17 cellular contexts compared by ENCODE assay signal in genomic region chr1:26329380-26329779, GRCh38. TPM values are rescaled to one million over a fixed set of nuclear protein-coding genes. Genes with fewer than 3 reads are reported as not detected.
DNase-seq lines count a peak whose midpoint lies in the region; ATAC-seq, FAIRE-seq and TF ChIP-seq lines count a peak whose summit lies in the region.
"Not testable (repeated sequence)": the region's sequence is repeated elsewhere in the genome, so short reads cannot be mapped to it uniquely, and the experiment has no call there.
"Had no signal": no experiment of that assay in that cellular context is flagged by ENCODE, and none has a peak within 500 bp of the region (broad histone marks: within the 10 kb centered on the region; RNA-seq: fewer than 3 reads in every experiment).

No MANE protein-coding gene starts in this region.

- H3K9me1 ChIP-seq in K562 (ENCODE audit: control insufficient read depth, insufficient read depth, low read length): not testable (repeated sequence)

- TF ChIP-seq CTCF in HEK293 (tag by site-specific recombination; IDR thresholded peaks at IDR 0.05); RWPE1 (conservative IDR thresholded peaks at IDR 0.05; ENCODE audit: low read depth); WERI-Rb-1 (IDR thresholded peaks at IDR 0.05; ENCODE audit: low read depth, low read length); WTC11 (IDR thresholded peaks at IDR 0.05); K562 (IDR thresholded peaks at IDR 0.05 in 2 of 3, conservative IDR thresholded peaks at IDR 0.05 in 1 of 3; ENCODE audit: insufficient read depth in 2 of 3, low read depth in 1 of 3, low read length in 3 of 3): not testable (repeated sequence)

- H3K79me2 ChIP-seq in K562 (ENCODE audit: control insufficient read depth, insufficient read depth, low read length): not testable (repeated sequence)

- H3K4me2 ChIP-seq in K562 (ENCODE audit: insufficient read depth, low read length): not testable (repeated sequence)

- H3K4me3 ChIP-seq in HEK293 (ENCODE audit: low read depth, low read length); WERI-Rb-1 (ENCODE audit: low read depth, low read length); K562: not testable (repeated sequence)

- POLR2A ChIA-PET in HEK293 (lab: Yijun Ruan, JAX); WTC11 (lab: Charles Lee): not testable (repeated sequence)
- POLR2A ChIA-PET in RWPE1 (lab: Yijun Ruan, JAX; ENCODE audit: low non-redundant PET): interaction anchor here (0.7 kb wide), 1 partner anchor 24 kb away, joined by 5 read pairs; no protein-coding TSS in a partner anchor
- POLR2A ChIA-PET in K562 (lab: Yijun Ruan, JAX): interaction anchor here (0.6 to 4.1 kb wide), 5 partner anchors 8 to 145 kb away, joined by 3 to 19 read pairs (median 7); no protein-coding TSS in a partner anchor

- CTCF ChIA-PET in HEK293 (lab: Yijun Ruan, JAX) (interaction anchor here (1.0 to 1.5 kb wide), 4 partner anchors 8 to 88 kb away, joined by 3 to 7 read pairs (median 4); no protein-coding TSS in a partner anchor), RWPE1 (lab: Yijun Ruan, JAX) (interaction anchor here (0.6 to 1.1 kb wide), 3 partner anchors 8 to 293 kb away, joined by 3 to 4 read pairs (median 3); no protein-coding TSS in a partner anchor), WTC11 (lab: Charles Lee) (interaction anchor here (0.7 to 2.3 kb wide), 2 partner anchors 44 to 46 kb away, joined by 3 to 11 read pairs; no protein-coding TSS in a partner anchor), K562 (lab: Yijun Ruan, JAX; ENCODE audit: low intra/inter-chr PET ratio) (interaction anchor here (0.6 kb wide), 1 partner anchor 54 kb away, joined by 3 read pairs; no protein-coding TSS in a partner anchor)

- intact Hi-C loops in K562 (cut with micrococcal nuclease): loop anchor here (2.0 kb wide), 1 partner anchor 33 kb away; no protein-coding TSS in a partner anchor

- H3K27ac Mint-ChIP-seq in WTC11: not testable (repeated sequence)

- H3K36me3 ChIP-seq in HEK293 (ENCODE audit: control insufficient read depth in 2 of 2, insufficient read depth in 1 of 2, low read length in 2 of 2) (peaks cover 0 to 10% of the 10 kb centered on the region in 2 experiments; a peak in 1 of 3 replicates), WERI-Rb-1 (peaks cover 14% of the 10 kb centered on the region)
- H3K36me3 ChIP-seq in K562 (ENCODE audit: control insufficient read depth, insufficient read depth, low read length): not testable (repeated sequence)

- not testable (repeated sequence) for H3K4me1 ChIP-seq in HEK293 (ENCODE audit: control insufficient read depth, insufficient read depth, low read length)
- peaks cover 2 to 13% of the 10 kb centered on the region in 2 experiments; a peak in 3 of 5 replicates for H3K4me1 ChIP-seq in K562 (replicated peaks in 1 of 2; ENCODE audit: control insufficient read depth in 2 of 2, insufficient read depth in 2 of 2, low read length in 2 of 2)

- TF ChIP-seq POLR2A in K562 (conservative IDR thresholded peaks at IDR 0.05): not testable (repeated sequence)

- in situ Hi-C loops in K562 (cut with MboI): not testable (repeated sequence)

- FAIRE-seq in K562 (lab: Jason Lieb, UNC): not testable (repeated sequence)

- not testable (repeated sequence) for H2AFZ ChIP-seq in K562 (ENCODE audit: low read depth, low read length)

- WGBS in K562 (ENCODE audit: insufficient coverage, low coverage, missing lambda C conversion rate): 92% methylated on average over 4 of the region's 4 CpGs

- not testable (repeated sequence) for H3K27ac ChIP-seq in HEK293 (ENCODE audit: extremely low read depth, low read depth, low read length); K562 (ENCODE audit: extremely low read depth, low read depth, low read length)
- H3K27ac ChIP-seq in RWPE1 (peak overlapping the region; percentile 61), WERI-Rb-1 (peak overlapping the region; percentile 18; the same call in 1 of the 2 replicates), epithelial cell of prostate (peak overlapping the region; percentile 51)

- not testable (repeated sequence) for ATAC-seq in WTC11, K562

- H3K9me3 ChIP-seq in HEK293 (ENCODE audit: control insufficient read depth, insufficient read depth, low read depth, low read length); WERI-Rb-1 (ENCODE audit: severe bottlenecking); K562 (replicated peaks; ENCODE audit: control insufficient read depth, insufficient read depth, low read depth, low read length): not testable (repeated sequence)

- H3K36me3 Mint-ChIP-seq in WTC11: peaks cover 27% of the 10 kb centered on the region

- not testable (repeated sequence) for H3K9ac ChIP-seq in K562 (ENCODE audit: insufficient read depth in 1 of 2, low read depth in 2 of 2, low read length in 2 of 2)

- TF ChIP-seq RAD21 in K562 (CRISPR knock-in tag; conservative IDR thresholded peaks at IDR 0.05 in 1 of 2, IDR thresholded peaks at IDR 0.05 in 1 of 2): not testable (repeated sequence)

- H3K27me3 ChIP-seq in WERI-Rb-1 (ENCODE audit: insufficient read depth, low read depth, severe bottlenecking); K562 (ENCODE audit: control insufficient read depth in 2 of 2, insufficient read depth in 2 of 2, low read length in 2 of 2): not testable (repeated sequence)

- not testable (repeated sequence) for H4K20me1 ChIP-seq in K562 (replicated peaks; ENCODE audit: control insufficient read depth, insufficient read depth, low read length)

- DNase-seq in RWPE1 (ENCODE audit: low spot score); WERI-Rb-1; WTC11 (ENCODE audit: low spot score); K562 (ENCODE audit: extremely low read depth in 1 of 4, low spot score in 3 of 4); epithelial cell of prostate (ENCODE audit: low read depth, low spot score): not testable (repeated sequence)

- H3K9me3 Mint-ChIP-seq in WTC11: not testable (repeated sequence)

- H3K27me3 Mint-ChIP-seq in WTC11 (ENCODE audit: low read depth): not testable (repeated sequence)

- not testable (repeated sequence) for H3K4me1 Mint-ChIP-seq in WTC11

- not testable (repeated sequence) for TF ChIP-seq EP300 in K562 (IDR thresholded peaks at IDR 0.05; ENCODE audit: low read length)

- BruUV-seq in K562 (replicated peaks; lab: Mats Ljungman, UMichigan): not testable (repeated sequence)

- H3K4me3 Mint-ChIP-seq in WTC11: not testable (repeated sequence)

RNA-seq across cellular contexts. Expression of gene CD52, which starts 11.6 kb away (rescaled TPM):
- total RNA-seq in WTC11 (2021): 2.8 to 3.7 TPM (median 3.4 TPM) in 3 replicates
- 26.7 and 65.5 TPM in 2 replicates for total RNA-seq in K562 (2011; cell fraction: chromatin; rRNA removed; ENCODE audit: low replicate concordance)
- 72.0 and 78.5 TPM in 2 replicates for total RNA-seq in K562 (2011; cell fraction: nucleolus; rRNA removed)
- total RNA-seq in K562 (2011; cell fraction: nucleoplasm; rRNA removed): 50.2 and 55.9 TPM in 2 replicates
- 34.9 and 43.3 TPM in 2 replicates for total RNA-seq in K562 (2014; rRNA removed)
- total RNA-seq in K562 (2014; rRNA removed; fragmentation: Illumina TruSeq; extraction: Trizol): 127 TPM in 2 replicates
- 182 and 185 TPM in 2 replicates for total RNA-seq in K562 (2015; rRNA removed; fragmentation: Illumina TruSeq; extraction: Trizol)
- 70.9 and 90.7 TPM in 2 replicates for total RNA-seq in K562 (2021)
- 312 and 418 TPM in 2 replicates for polyA plus RNA-seq in K562 (2011; rRNA removed)
- 457 and 520 TPM in 2 replicates for polyA plus RNA-seq in K562 (2011; cell fraction: cytosol; rRNA removed)
- 77.7 and 147 TPM in 2 replicates for polyA plus RNA-seq in K562 (2011; cell fraction: nucleus; rRNA removed)
- 170 and 195 TPM in 2 replicates for polyA plus RNA-seq in K562 (2012)
- 147 and 173 TPM in 2 replicates for polyA plus RNA-seq in K562 (2014; fragmentation: Illumina TruSeq; extraction: Trizol)
- 100 to 1,000 TPM; 355 to 488 TPM for polyA plus RNA-seq in K562 (2014; fragmentation: Nextera tagmentation; extraction: Ambion mirVana)
- polyA plus RNA-seq in K562 (2014; rRNA removed): 152 and 198 TPM in 2 replicates
- polyA minus RNA-seq in K562 (2011; rRNA and poly(A)+ RNA removed): 56.1 and 74.7 TPM in 2 replicates
- 28.1 and 33.6 TPM in 2 replicates for polyA minus RNA-seq in K562 (2011; cell fraction: cytosol; rRNA and poly(A)+ RNA removed)
- 6.9 and 14.1 TPM in 2 replicates for polyA minus RNA-seq in K562 (2011; cell fraction: nucleus; rRNA and poly(A)+ RNA removed)
- total RNA-seq: A172, A673, Caco-2, Calu3, Daoy had no signal
- polyA plus RNA-seq: A549, AG04450, BJ had no signal

RNA-seq across cellular contexts. Expression of gene UBXN11, which starts 22.9 kb away (rescaled TPM):
- total RNA-seq in WTC11 (2021) (12.4 to 14.1 TPM (median 14.1 TPM) in 3 replicates), K562 (2014; rRNA removed) (11.3 and 11.5 TPM in 2 replicates), K562 (2014; rRNA removed; fragmentation: Illumina TruSeq; extraction: Trizol) (2.6 and 4.0 TPM in 2 replicates), K562 (2015; rRNA removed; fragmentation: Illumina TruSeq; extraction: Trizol) (8.1 and 8.2 TPM in 2 replicates), K562 (2021) (20.2 and 24.9 TPM in 2 replicates)
- 26.5 and 67.3 TPM in 2 replicates for total RNA-seq in K562 (2011; cell fraction: chromatin; rRNA removed; ENCODE audit: low replicate concordance)
- total RNA-seq in K562 (2011; cell fraction: nucleolus; rRNA removed): 42.6 and 44.4 TPM in 2 replicates
- total RNA-seq in K562 (2011; cell fraction: nucleoplasm; rRNA removed): 37.0 and 39.5 TPM in 2 replicates
- polyA plus RNA-seq in K562 (2011; rRNA removed) (17.5 and 20.9 TPM in 2 replicates), K562 (2014; fragmentation: Illumina TruSeq; extraction: Trizol) (12.3 and 14.7 TPM in 2 replicates), K562 (2014; fragmentation: Nextera tagmentation; extraction: Ambion mirVana) (1 to 10 TPM in 1 of 2 experiments, under 1 TPM in 1; 0.48 to 2.1 TPM), K562 (2014; rRNA removed) (30.6 and 34.3 TPM in 2 replicates)
- polyA plus RNA-seq in K562 (2011; cell fraction: cytosol; rRNA removed): 20.1 and 26.4 TPM in 2 replicates
- 134 and 188 TPM in 2 replicates for polyA plus RNA-seq in K562 (2011; cell fraction: nucleus; rRNA removed)
- polyA plus RNA-seq in K562 (2012): 23.4 and 28.6 TPM in 2 replicates
- polyA minus RNA-seq in K562 (2011; rRNA and poly(A)+ RNA removed): 9.3 and 10.4 TPM in 2 replicates
- polyA minus RNA-seq in K562 (2011; cell fraction: cytosol; rRNA and poly(A)+ RNA removed): 7.9 and 8.8 TPM in 2 replicates
- 26.3 and 27.6 TPM in 2 replicates for polyA minus RNA-seq in K562 (2011; cell fraction: nucleus; rRNA and poly(A)+ RNA removed)

RNA-seq across cellular contexts. Expression of gene CRYBG2, which starts 24.6 kb away (rescaled TPM):
- total RNA-seq in WTC11 (2021): 14.4 to 21.1 TPM (median 17.8 TPM) in 3 replicates
- 7.8 and 10.7 TPM in 2 replicates for total RNA-seq in K562 (2011; cell fraction: chromatin; rRNA removed; ENCODE audit: low replicate concordance)
- 10.0 and 10.2 TPM in 2 replicates for total RNA-seq in K562 (2011; cell fraction: nucleolus; rRNA removed)
- total RNA-seq in K562 (2011; cell fraction: nucleoplasm; rRNA removed): 5.7 and 6.5 TPM in 2 replicates
- total RNA-seq in K562 (2014; rRNA removed): 7.5 and 12.6 TPM in 2 replicates
- 1.3 and 2.1 TPM in 2 replicates for total RNA-seq in K562 (2014; rRNA removed; fragmentation: Illumina TruSeq; extraction: Trizol)
- 1.9 and 2.5 TPM in 2 replicates for total RNA-seq in K562 (2015; rRNA removed; fragmentation: Illumina TruSeq; extraction: Trizol)
- 8.5 and 8.8 TPM in 2 replicates for total RNA-seq in K562 (2021)
- polyA plus RNA-seq in K562 (2011; rRNA removed): 3.3 and 3.8 TPM in 2 replicates
- polyA plus RNA-seq in K562 (2011; cell fraction: cytosol; rRNA removed): 4.8 and 8.5 TPM in 2 replicates
- 6.5 and 9.6 TPM in 2 replicates for polyA plus RNA-seq in K562 (2011; cell fraction: nucleus; rRNA removed)
- 4.3 and 24.3 TPM in 2 replicates for polyA plus RNA-seq in K562 (2012)
- polyA plus RNA-seq in K562 (2014; fragmentation: Illumina TruSeq; extraction: Trizol): 3.7 and 5.1 TPM in 2 replicates
- 1 to 10 TPM in 1 of 2 experiments, under 1 TPM in 1; 0.39 to 2.4 TPM for polyA plus RNA-seq in K562 (2014; fragmentation: Nextera tagmentation; extraction: Ambion mirVana)
- 3.1 and 8.1 TPM in 2 replicates for polyA plus RNA-seq in K562 (2014; rRNA removed)
- polyA minus RNA-seq in K562 (2011; rRNA and poly(A)+ RNA removed): 1.6 and 1.9 TPM in 2 replicates
- polyA minus RNA-seq in K562 (2011; cell fraction: cytosol; rRNA and poly(A)+ RNA removed): 5.9 and 7.5 TPM in 2 replicates
- 2.6 and 4.4 TPM in 2 replicates for polyA minus RNA-seq in K562 (2011; cell fraction: nucleus; rRNA and poly(A)+ RNA removed)
- total RNA-seq: A673 had no signal
- polyA plus RNA-seq: AG04450, CD14-positive monocyte had no signal

RNA-seq across cellular contexts. Expression of gene ZNF683, which starts 43.2 kb away (rescaled TPM):
- total RNA-seq in WTC11 (2021): not detected in 3 replicates
- total RNA-seq in K562 (2011; cell fraction: chromatin; rRNA removed; ENCODE audit: low replicate concordance): not detected in 2 replicates
- total RNA-seq in K562 (2011; cell fraction: nucleolus; rRNA removed): not detected in 2 replicates
- not detected in 2 replicates for total RNA-seq in K562 (2011; cell fraction: nucleoplasm; rRNA removed)
- not detected in 2 replicates for total RNA-seq in K562 (2014; rRNA removed)
- total RNA-seq in K562 (2014; rRNA removed; fragmentation: Illumina TruSeq; extraction: Trizol): not detected in 2 replicates
- total RNA-seq in K562 (2015; rRNA removed; fragmentation: Illumina TruSeq; extraction: Trizol): not detected in 2 replicates
- not detected in 2 replicates for total RNA-seq in K562 (2021)
- not detected in 2 replicates for polyA plus RNA-seq in K562 (2011; rRNA removed)
- polyA plus RNA-seq in K562 (2011; cell fraction: cytosol; rRNA removed): not detected in 2 replicates
- polyA plus RNA-seq in K562 (2011; cell fraction: nucleus; rRNA removed): not detected in 2 replicates
- polyA plus RNA-seq in K562 (2012): not detected in 2 replicates
- polyA plus RNA-seq in K562 (2014; fragmentation: Illumina TruSeq; extraction: Trizol): not detected in 2 replicates
- polyA plus RNA-seq in K562 (2014; fragmentation: Nextera tagmentation; extraction: Ambion mirVana): not detected
- polyA plus RNA-seq in K562 (2014; rRNA removed): not detected in 2 replicates
- polyA minus RNA-seq in K562 (2011; rRNA and poly(A)+ RNA removed): not detected in 2 replicates
- not detected in 2 replicates for polyA minus RNA-seq in K562 (2011; cell fraction: cytosol; rRNA and poly(A)+ RNA removed)
- polyA minus RNA-seq in K562 (2011; cell fraction: nucleus; rRNA and poly(A)+ RNA removed): not detected in 2 replicates
- total RNA-seq: A172; A673; Caco-2; Calu3; CD4-positive, alpha-beta memory T cell; CD4-positive, CD25-positive, alpha-beta regulatory T cell; Daoy had no signal
- polyA plus RNA-seq: A549, AG04450, BJ, CD14-positive monocyte had no signal

RNA-seq across cellular contexts. Expression of gene SH3BGRL3, which starts 49.5 kb away (rescaled TPM):
- total RNA-seq in WTC11 (2021) (70.8 to 92.9 TPM (median 92.3 TPM) in 3 replicates), K562 (2014; rRNA removed) (32.9 and 60.5 TPM in 2 replicates), K562 (2014; rRNA removed; fragmentation: Illumina TruSeq; extraction: Trizol) (29.8 and 30.3 TPM in 2 replicates), K562 (2015; rRNA removed; fragmentation: Illumina TruSeq; extraction: Trizol) (54.2 and 55.0 TPM in 2 replicates), K562 (2021) (96.2 and 110 TPM in 2 replicates)
- total RNA-seq in K562 (2011; cell fraction: chromatin; rRNA removed; ENCODE audit: low replicate concordance): 38.1 and 86.2 TPM in 2 replicates
- 46.2 and 57.2 TPM in 2 replicates for total RNA-seq in K562 (2011; cell fraction: nucleolus; rRNA removed)
- 65.8 and 101 TPM in 2 replicates for total RNA-seq in K562 (2011; cell fraction: nucleoplasm; rRNA removed)
- polyA plus RNA-seq in K562 (2011; rRNA removed) (50.3 and 83.3 TPM in 2 replicates), K562 (2014; fragmentation: Illumina TruSeq; extraction: Trizol) (140 and 152 TPM in 2 replicates), K562 (2014; fragmentation: Nextera tagmentation; extraction: Ambion mirVana) (100 to 1,000 TPM; 106 to 137 TPM), K562 (2014; rRNA removed) (31.1 and 33.8 TPM in 2 replicates)
- 116 and 139 TPM in 2 replicates for polyA plus RNA-seq in K562 (2011; cell fraction: cytosol; rRNA removed)
- polyA plus RNA-seq in K562 (2011; cell fraction: nucleus; rRNA removed): 74.3 and 96.2 TPM in 2 replicates
- 175 and 179 TPM in 2 replicates for polyA plus RNA-seq in K562 (2012)
- 79.6 and 89.0 TPM in 2 replicates for polyA minus RNA-seq in K562 (2011; rRNA and poly(A)+ RNA removed)
- 86.5 and 93.9 TPM in 2 replicates for polyA minus RNA-seq in K562 (2011; cell fraction: cytosol; rRNA and poly(A)+ RNA removed)
- 34.3 and 44.0 TPM in 2 replicates for polyA minus RNA-seq in K562 (2011; cell fraction: nucleus; rRNA and poly(A)+ RNA removed)
